ENCODE assay signal across 1 cellular context in genomic region chr10:80064120-80064886, GRCh38.
TF ChIP-seq lines count a peak whose summit lies in the region.

No MANE protein-coding gene starts in this region.

TF ChIP-seq in HepG2, 621 proteins besides CTCF, POLR2A, EP300 and RAD21 (continued from another document):
- TF ChIP-seq CSRNP2 (CRISPR knock-in tag; conservative IDR thresholded peaks at IDR 0.05; ENCODE audit: low read depth) (no peak), HMGXB3 (CRISPR knock-in tag; IDR thresholded peaks at IDR 0.05; ENCODE audit: borderline replicate concordance) (no peak), ZBTB2 (CRISPR knock-in tag; IDR thresholded peaks at IDR 0.05; ENCODE audit: low read depth) (no peak), ZNF577 (CRISPR knock-in tag; IDR thresholded peaks at IDR 0.05; ENCODE audit: borderline replicate concordance, low read depth) (no peak), KLF13 (CRISPR knock-in tag; IDR thresholded peaks at IDR 0.05) (no peak), GATAD1 (CRISPR knock-in tag; IDR thresholded peaks at IDR 0.05) (no peak), ZNF160 (CRISPR knock-in tag; IDR thresholded peaks at IDR 0.05) (no peak), JARID2 (CRISPR knock-in tag; IDR thresholded peaks at IDR 0.05; ENCODE audit: insufficient replicate concordance) (no peak), GFI1 (CRISPR knock-in tag; IDR thresholded peaks at IDR 0.05; ENCODE audit: borderline replicate concordance) (no peak), IRX3 (CRISPR knock-in tag; IDR thresholded peaks at IDR 0.05; ENCODE audit: borderline replicate concordance, low read depth) (no peak), ARNTL (CRISPR knock-in tag; IDR thresholded peaks at IDR 0.05) (no peak), SMARCE1 (IDR thresholded peaks at IDR 0.05; ENCODE audit: borderline replicate concordance) (no peak)
